ENCODE assay signal across 8 cellular contexts in the genomic region with DNA sequence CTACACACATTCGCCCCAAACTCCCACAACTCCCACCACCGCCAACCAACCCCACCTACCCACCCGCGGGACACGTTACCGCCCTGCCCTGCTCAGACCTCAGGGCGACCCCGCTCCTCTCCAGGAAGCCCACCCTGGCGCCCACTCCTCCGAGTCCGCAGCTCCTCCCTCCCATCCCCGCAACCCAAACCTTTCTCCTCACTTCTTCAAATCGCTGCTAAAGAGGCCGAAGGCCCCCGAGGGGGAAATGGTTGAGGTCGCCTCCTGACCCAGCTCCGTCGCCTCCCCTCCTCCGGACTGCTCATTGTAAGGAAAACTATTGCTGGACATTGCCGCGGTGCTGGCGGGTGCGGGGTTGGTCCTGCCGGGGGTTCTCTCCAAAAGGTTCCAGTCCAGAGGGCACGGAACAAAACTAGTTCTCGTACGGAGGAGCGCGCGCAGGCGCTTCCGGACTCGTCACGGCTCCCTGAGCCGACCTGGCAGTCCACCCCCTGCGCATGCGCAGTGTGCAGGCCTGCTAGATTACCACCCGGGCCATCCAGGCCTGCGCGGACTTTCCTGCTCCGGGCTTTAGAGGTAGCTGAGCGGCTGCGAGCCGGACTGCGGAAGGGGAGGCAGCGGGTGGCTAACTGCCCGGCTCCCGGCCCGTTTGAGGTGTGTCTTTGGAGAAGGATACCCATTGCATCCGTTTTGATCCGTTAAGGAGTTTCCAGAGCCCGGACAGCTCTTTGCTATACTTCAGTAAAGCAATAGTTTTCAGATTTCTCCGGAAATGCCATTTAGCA. TPM values are rescaled to one million over a fixed set of nuclear protein-coding genes. Genes with fewer than 3 reads are reported as not detected.
DNase-seq lines count a peak whose midpoint lies in the region; ATAC-seq, FAIRE-seq and TF ChIP-seq lines count a peak whose summit lies in the region.

A gene with protein sequence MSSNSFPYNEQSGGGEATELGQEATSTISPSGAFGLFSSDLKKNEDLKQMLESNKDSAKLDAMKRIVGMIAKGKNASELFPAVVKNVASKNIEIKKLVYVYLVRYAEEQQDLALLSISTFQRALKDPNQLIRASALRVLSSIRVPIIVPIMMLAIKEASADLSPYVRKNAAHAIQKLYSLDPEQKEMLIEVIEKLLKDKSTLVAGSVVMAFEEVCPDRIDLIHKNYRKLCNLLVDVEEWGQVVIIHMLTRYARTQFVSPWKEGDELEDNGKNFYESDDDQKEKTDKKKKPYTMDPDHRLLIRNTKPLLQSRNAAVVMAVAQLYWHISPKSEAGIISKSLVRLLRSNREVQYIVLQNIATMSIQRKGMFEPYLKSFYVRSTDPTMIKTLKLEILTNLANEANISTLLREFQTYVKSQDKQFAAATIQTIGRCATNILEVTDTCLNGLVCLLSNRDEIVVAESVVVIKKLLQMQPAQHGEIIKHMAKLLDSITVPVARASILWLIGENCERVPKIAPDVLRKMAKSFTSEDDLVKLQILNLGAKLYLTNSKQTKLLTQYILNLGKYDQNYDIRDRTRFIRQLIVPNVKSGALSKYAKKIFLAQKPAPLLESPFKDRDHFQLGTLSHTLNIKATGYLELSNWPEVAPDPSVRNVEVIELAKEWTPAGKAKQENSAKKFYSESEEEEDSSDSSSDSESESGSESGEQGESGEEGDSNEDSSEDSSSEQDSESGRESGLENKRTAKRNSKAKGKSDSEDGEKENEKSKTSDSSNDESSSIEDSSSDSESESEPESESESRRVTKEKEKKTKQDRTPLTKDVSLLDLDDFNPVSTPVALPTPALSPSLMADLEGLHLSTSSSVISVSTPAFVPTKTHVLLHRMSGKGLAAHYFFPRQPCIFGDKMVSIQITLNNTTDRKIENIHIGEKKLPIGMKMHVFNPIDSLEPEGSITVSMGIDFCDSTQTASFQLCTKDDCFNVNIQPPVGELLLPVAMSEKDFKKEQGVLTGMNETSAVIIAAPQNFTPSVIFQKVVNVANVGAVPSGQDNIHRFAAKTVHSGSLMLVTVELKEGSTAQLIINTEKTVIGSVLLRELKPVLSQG (minus strand): TSS at position 449 of the 785 bp plus-strand sequence. CDS start 119 bp downstream, at position 330.

- H3K9ac ChIP-seq in IMR-90 (ENCODE audit: low read depth, low read length) (peak within 1 kb of the TSS; percentile 94), endothelial cell of umbilical vein (replicated peaks; ENCODE audit: extremely low read depth, insufficient read depth, low read length) (peak within 1 kb of the TSS; percentile 97)

- H2AFZ ChIP-seq in IMR-90 (replicated peaks; ENCODE audit: low read length, poor library complexity) (peak within 1 kb of the TSS; percentile 98), endothelial cell of umbilical vein (ENCODE audit: low read depth, low read length) (peak within 1 kb of the TSS; percentile 90)

- peaks cover 3% of the 10 kb centered on the region for H3K4me1 ChIP-seq in IMR-90 (ENCODE audit: control insufficient read depth, insufficient read depth, low read length)
- H3K4me1 ChIP-seq in endothelial cell of umbilical vein (ENCODE audit: control insufficient read depth, extremely low read depth, insufficient read depth, low read length), result peaks cover 14% of the 10 kb centered on the region

- dilution Hi-C loops in IMR-90 (cut with HindIII; ENCODE audit: low sequenced_read_pairs, unreplicated experiment), result no loop called here
- dilution Hi-C loops in endothelial cell of umbilical vein (cut with MboI; ENCODE audit: extremely low pct_ligation_motif_present, low sequenced_read_pairs), result no loop called here

- H4K5ac ChIP-seq in IMR-90 (ENCODE audit: low read depth, low read length), result peak within 1 kb of the TSS; percentile 71

- H2BK120ac ChIP-seq in IMR-90 (ENCODE audit: low read depth, low read length), result peak within 1 kb of the TSS; percentile 84

- H3K9me3 ChIP-seq in IMR-90 (ENCODE audit: control insufficient read depth, insufficient read depth, low read length), result no peaks in the 10 kb centered on the region
- no peaks in the 10 kb centered on the region for H3K9me3 ChIP-seq in endothelial cell of umbilical vein (replicated peaks; ENCODE audit: control insufficient read depth, insufficient read depth, low read length)

- H3K36me3 ChIP-seq in IMR-90 (ENCODE audit: control insufficient read depth, insufficient read depth, low read length) (no peaks in the 10 kb centered on the region), endothelial cell of umbilical vein (ENCODE audit: control insufficient read depth in 2 of 2, extremely low read depth in 1 of 2, insufficient read depth in 2 of 2, low read length in 2 of 2) (no peaks in the 10 kb centered on the region)

- peak within 1 kb of the TSS; percentile 28; the same call in 1 of the 2 replicates for H2BK20ac ChIP-seq in IMR-90 (ENCODE audit: low read depth, low read length)

- intact Hi-C loops in IMR-90 (cut with micrococcal nuclease) (loop anchor here (1.0 to 5.0 kb wide), 3 partner anchors 52 to 284 kb away; a partner anchor contains a TSS), endothelial cell of umbilical vein (cut with micrococcal nuclease) (loop anchor here (1.0 to 10.0 kb wide), 3 partner anchors 66 to 650 kb away; a partner anchor contains a TSS)

- peak within 1 kb of the TSS; percentile 81 for H2AK5ac ChIP-seq in IMR-90 (ENCODE audit: low read depth, low read length)

- 1% methylated on average over 22 of the region's 53 CpGs; no CpG with 5 or more reads in 1 of the 2 experiments for WGBS in IMR-90 (ENCODE audit: extremely low coverage in 2 of 2, insufficient read length in 1 of 2), 2 experiments

- POLR2A ChIA-PET in IMR-90 (lab: Charles Lee; ENCODE audit: unreplicated experiment) (interaction anchor here (0.6 kb wide), 2 partner anchors 232 to 246 kb away, joined by 3 read pairs; no protein-coding TSS in a partner anchor), endothelial cell of umbilical vein (lab: Charles Lee) (interaction anchor here (1.4 kb wide), 1 partner anchor 66 kb away, joined by 8 read pairs; a partner anchor contains a TSS)

- TF ChIP-seq CTCF in IMR-90 (conservative IDR thresholded peaks at IDR 0.05; ENCODE audit: low read depth, low read length) (no peak), endothelial cell of umbilical vein (IDR thresholded peaks at IDR 0.05; ENCODE audit: extremely low read depth in 1 of 2, insufficient read depth in 1 of 2, low read depth in 1 of 2, low read length in 2 of 2) (no peak)

- H3K4me2 ChIP-seq in IMR-90 (ENCODE audit: low read depth, low read length) (peak within 1 kb of the TSS; percentile 98), endothelial cell of umbilical vein (ENCODE audit: insufficient read depth, low read length) (peak within 1 kb of the TSS; percentile 95)

- ATAC-seq in GM21528 (IDR thresholded peaks at IDR 0.05; ENCODE audit: low FRiP score, unreplicated experiment) (peak; percentile 86), IMR-90 (ENCODE audit: low read depth) (peak; percentile 97)

- peak within 1 kb of the TSS; percentile 84 for H2BK5ac ChIP-seq in IMR-90 (ENCODE audit: low read depth, low read length, poor library complexity, severe bottlenecking)

- peak within 1 kb of the TSS; percentile 80 to 91 for H4K8ac ChIP-seq in IMR-90 (ENCODE audit: low read depth in 2 of 2, low read length in 2 of 2)

- peak within 1 kb of the TSS; percentile 98 for H2AK9ac ChIP-seq in IMR-90 (replicated peaks; ENCODE audit: low read depth, low read length, poor library complexity)

- H3K23ac ChIP-seq in IMR-90 (ENCODE audit: low read depth, low read length), result peak within 1 kb of the TSS; percentile 86

- peak within 1 kb of the TSS; percentile 78 for H4K91ac ChIP-seq in IMR-90 (ENCODE audit: insufficient read depth, low read depth, low read length)

- H3K79me1 ChIP-seq in IMR-90 (ENCODE audit: low read depth in 1 of 2, low read length in 2 of 2), result peaks cover 0 to 32% of the 10 kb centered on the region in 2 experiments; a peak in 2 of 4 replicates

- peak; percentile 100 for DNase-seq in DMS 273 (lab: John Stamatoyannopoulos, UW; ENCODE audit: unreplicated experiment)
- DNase-seq in IMR-90, result peak; percentile 99
- peak; percentile 99 for DNase-seq in OCI-M1 (lab: John Stamatoyannopoulos, UW)
- peak; percentile 97 for DNase-seq in activated T-cell treated with anti-CD3 and anti-CD28 coated beads for 24 hours (ENCODE audit: low read depth)
- DNase-seq in endothelial cell of umbilical vein (ENCODE audit: low read depth, low spot score), result peak; percentile 99
- DNase-seq in midbrain (lab: John Stamatoyannopoulos, UW), result peak; percentile 98
- peak; percentile 95 to 96 for DNase-seq in stimulated activated CD8-positive, alpha-beta memory T cell treated with anti-CD3 and anti-CD28 coated beads, Interleukin-2, amount 100 ng/mL, for 1 hour (ENCODE audit: low read depth in 2 of 2)

- H3K27ac ChIP-seq in IMR-90 (ENCODE audit: insufficient read depth, low read length) (peak within 1 kb of the TSS; percentile 94), endothelial cell of umbilical vein (ENCODE audit: insufficient read depth, low read depth, low read length) (peak within 1 kb of the TSS; percentile 88)

- peak within 1 kb of the TSS; percentile 75 for H3K18ac ChIP-seq in IMR-90 (ENCODE audit: low read depth, low read length)

- H2BK15ac ChIP-seq in IMR-90 (ENCODE audit: low read depth, low read length), result peak within 1 kb of the TSS; percentile 82; the same call in 2 of the 3 replicates

- no peak; the same call in 1 of the 2 replicates for TF ChIP-seq RAD21 in IMR-90 (IDR thresholded peaks at IDR 0.05; ENCODE audit: low read length)

- TF ChIP-seq POLR2A in IMR-90 (IDR thresholded peaks at IDR 0.05; ENCODE audit: low read depth, low read length) (peak; percentile 87), endothelial cell of umbilical vein (IDR thresholded peaks at IDR 0.05; ENCODE audit: low read depth, low read length) (peak; percentile 95)

- H3K14ac ChIP-seq in IMR-90 (replicated peaks; ENCODE audit: low read depth, low read length), result peak within 1 kb of the TSS; percentile 93

- CTCF ChIA-PET in IMR-90 (lab: Yijun Ruan, JAX), result interaction anchor here (0.6 kb wide), 1 partner anchor 1035 kb away, joined by 5 read pairs; no protein-coding TSS in a partner anchor
- CTCF ChIA-PET in endothelial cell of umbilical vein (lab: Charles Lee), result interaction anchor here (0.7 to 2.2 kb wide), 10 partner anchors 9 to 802 kb away, joined by 3 to 7 read pairs (median 4); a partner anchor contains a TSS

- H3K4me3 ChIP-seq in IMR-90 (ENCODE audit: insufficient read depth, low read depth, low read length), result peak within 1 kb of the TSS; percentile 86
- H3K4me3 ChIP-seq in endothelial cell of umbilical vein (replicated peaks in 1 of 3; ENCODE audit: insufficient read depth in 1 of 3, low read depth in 1 of 3, low read length in 3 of 3), result peak within 1 kb of the TSS; percentile 61 to 99 (median 97)

- BruUV-seq in IMR-90 (replicated peaks; lab: Mats Ljungman, UMichigan) (no TSS peak), endothelial cell of umbilical vein (replicated peaks; lab: Mats Ljungman, UMichigan) (no TSS peak)

- peak within 1 kb of the TSS; percentile 92 for H3K4ac ChIP-seq in IMR-90 (ENCODE audit: low read depth, low read length)

- H3K56ac ChIP-seq in IMR-90 (ENCODE audit: extremely low read depth, insufficient read depth, low read length), result peak within 1 kb of the TSS; percentile 96

- peaks cover 45% of the 10 kb centered on the region for H3K79me2 ChIP-seq in endothelial cell of umbilical vein (ENCODE audit: control insufficient read depth, insufficient read depth, low read length)

- peaks cover 11% of the 10 kb centered on the region for H4K20me1 ChIP-seq in IMR-90 (ENCODE audit: insufficient read depth, low read length)
- no peaks in the 10 kb centered on the region for H4K20me1 ChIP-seq in endothelial cell of umbilical vein (replicated peaks; ENCODE audit: control insufficient read depth, extremely low read depth, insufficient read depth, low read length)

- peak; percentile 90 for FAIRE-seq in endothelial cell of umbilical vein (lab: Jason Lieb, UNC)

- in situ Hi-C loops in IMR-90 (cut with MboI; ENCODE audit: low sequenced_read_pairs), result loop anchor here (5.0 kb wide), 1 partner anchor 63 kb away; no protein-coding TSS in a partner anchor

- no peaks in the 10 kb centered on the region for H3K27me3 ChIP-seq in IMR-90 (ENCODE audit: control insufficient read depth, insufficient read depth, low read length)
- H3K27me3 ChIP-seq in endothelial cell of umbilical vein (ENCODE audit: control insufficient read depth in 2 of 2, insufficient read depth in 2 of 2, low read length in 2 of 2), result no peaks in the 10 kb centered on the region

- H3K9me1 ChIP-seq in IMR-90 (ENCODE audit: insufficient read depth, low read length) (peaks cover 7% of the 10 kb centered on the region; the same call in 1 of the 2 replicates), endothelial cell of umbilical vein (replicated peaks; ENCODE audit: control insufficient read depth, extremely low read depth, insufficient read depth, low read length) (no peaks in the 10 kb centered on the region)

RNA-seq across cellular contexts. Expression of the gene that starts here (rescaled TPM):
- total RNA-seq in IMR-90 (2012; rRNA removed), result 59.0 and 67.8 TPM in 2 replicates
- polyA plus RNA-seq in IMR-90 (2012; rRNA removed), result 24.0 and 33.1 TPM in 2 replicates
- polyA plus RNA-seq in IMR-90 (2012; cell fraction: cytosol; rRNA removed), result 10.0 and 13.1 TPM in 2 replicates
- polyA plus RNA-seq in IMR-90 (2012; cell fraction: nucleus; rRNA removed; ENCODE audit: low replicate concordance), result 5.0 and 33.9 TPM in 2 replicates
- total RNA-seq in endothelial cell of umbilical vein, result 46.5 and 46.7 TPM in 2 replicates
- polyA plus RNA-seq in endothelial cell of umbilical vein, result 29.5 and 31.6 TPM in 2 replicates
- 34.9 TPM in 2 replicates for polyA plus RNA-seq in endothelial cell of umbilical vein (2011; cell fraction: cytosol; rRNA removed)
- 33.7 and 38.2 TPM in 2 replicates for polyA plus RNA-seq in endothelial cell of umbilical vein (2011; cell fraction: nucleus; rRNA removed)
- 38.0 and 44.7 TPM in 2 replicates for polyA plus RNA-seq in endothelial cell of umbilical vein (2012)
- 59.4 and 62.1 TPM in 2 replicates for polyA minus RNA-seq in endothelial cell of umbilical vein
- 16.2 TPM for polyA minus RNA-seq in endothelial cell of umbilical vein (2011; cell fraction: cytosol; rRNA and poly(A)+ RNA removed)
- 87.4 and 110 TPM in 2 replicates for polyA minus RNA-seq in endothelial cell of umbilical vein (2011; cell fraction: nucleus; rRNA and poly(A)+ RNA removed)

Comparison
In these comparisons a context has a peak if more than half of its experiments do, and no peak if none do; other contexts are left out.
1. Peak in every context shown above with its lines: DNase-seq, ATAC-seq, H3K4me3 ChIP-seq and H3K27ac ChIP-seq.